Comparison of ENCODE assay signal across 24 cellular contexts in genomic region chrX:138127314-138127713, GRCh38.
DNase-seq lines count a peak whose midpoint lies in the region; ATAC-seq, FAIRE-seq and TF ChIP-seq lines count a peak whose summit lies in the region.
"Had no signal": no experiment of that assay in that cellular context is flagged by ENCODE, and none has a peak within 500 bp of the region (broad histone marks: within the 10 kb centered on the region; RNA-seq: fewer than 3 reads in every experiment).

No MANE protein-coding gene starts in this region.

- no peak overlapping the region for H3K27ac Mint-ChIP-seq in astrocyte (ENCODE audit: unreplicated experiment)
- H3K27ac Mint-ChIP-seq: activated CD8-positive, alpha-beta T cell treated with anti-CD3 and anti-CD28 coated beads for 36 hours; activated naive CD8-positive, alpha-beta T cell; nephron progenitor cell; type B pancreatic cell had no signal

- H4K20me1 ChIP-seq in astrocyte (ENCODE audit: insufficient read depth, low read length) = no peaks in the 10 kb centered on the region

- no peaks in the 10 kb centered on the region for H3K36me3 Mint-ChIP-seq in astrocyte (ENCODE audit: low read depth, unreplicated experiment)
- H3K36me3 Mint-ChIP-seq: activated naive CD8-positive, alpha-beta T cell; type B pancreatic cell had no signal

- TF ChIP-seq CTCF in AG10803 (conservative IDR thresholded peaks at IDR 0.05; ENCODE audit: low read length) (no peak), astrocyte (IDR thresholded peaks at IDR 0.05; ENCODE audit: insufficient read depth, low read depth, low read length) (no peak)

- H3K9ac ChIP-seq in astrocyte (ENCODE audit: low read length) = no peak overlapping the region
- H3K9ac ChIP-seq: BLaER1 treated with 17β-estradiol and CSF1 and Interleukin-3, amounts not matched to agents 10 nM and 100 nM had no signal

- H3K4me1 ChIP-seq in astrocyte (ENCODE audit: insufficient read depth, low read length) = peaks cover 5% of the 10 kb centered on the region
- H3K4me1 ChIP-seq: A549; BLaER1 treated with 17β-estradiol and CSF1 and Interleukin-3, amounts not matched to agents 10 nM and 100 nM; esophagus muscularis mucosa; pancreas had no signal

- no peaks in the 10 kb centered on the region for H3K36me3 ChIP-seq in astrocyte (ENCODE audit: insufficient read depth, low read length)
- H3K36me3 ChIP-seq: BLaER1 treated with 17β-estradiol and CSF1 and Interleukin-3, amounts not matched to agents 10 nM and 100 nM; esophagus muscularis mucosa; pancreas had no signal

- no peak overlapping the region for H2AFZ ChIP-seq in astrocyte (ENCODE audit: low read depth, low read length)

- H3K27ac ChIP-seq in astrocyte (ENCODE audit: low read depth, low read length) = no peak overlapping the region
- H3K27ac ChIP-seq: A549; BLaER1 treated with 17β-estradiol and CSF1 and Interleukin-3, amounts not matched to agents 10 nM and 100 nM; esophagus muscularis mucosa; HL-60; pancreas; SK-N-MC had no signal

- H3K9me3 Mint-ChIP-seq in astrocyte (ENCODE audit: unreplicated experiment) = no peaks in the 10 kb centered on the region
- H3K9me3 Mint-ChIP-seq: activated CD8-positive, alpha-beta T cell treated with anti-CD3 and anti-CD28 coated beads for 36 hours; type B pancreatic cell had no signal

- DNase-seq in AG10803 (ENCODE audit: low read depth) = peak; percentile 38
- peak; percentile 85 for DNase-seq in LHCN-M2 (ENCODE audit: low read depth)
- DNase-seq in astrocyte (ENCODE audit: low read depth) = peak; percentile 47
- peak; percentile 3 for DNase-seq in iris pigment epithelial cell (ENCODE audit: low read depth)
- no peak for DNase-seq in NCI-H1930 (lab: John Stamatoyannopoulos, UW)
- no peak for DNase-seq in stimulated activated CD4-positive, alpha-beta T cell treated with anti-CD3 and anti-CD28 coated beads, Interleukin-2, amount 100 ng/mL, for 24 hours
- no peak for DNase-seq in NCI-H1417 treated with DMSO at 0.1 percent for 48 hours (lab: John Stamatoyannopoulos, UW)
- DNase-seq: activated CD4-positive, alpha-beta T cell treated with anti-CD3 and anti-CD28 coated beads for 1 hour; activated CD8-positive, alpha-beta T cell treated with anti-CD3 and anti-CD28 coated beads for 36 hours; NCI-H1092; NCI-H187; NCI-H524 treated with DMSO at 0.1 percent for 48 hours had no signal

- no peak overlapping the region for H3K4me3 Mint-ChIP-seq in astrocyte (ENCODE audit: unreplicated experiment)
- H3K4me3 Mint-ChIP-seq: activated CD8-positive, alpha-beta T cell treated with anti-CD3 and anti-CD28 coated beads for 36 hours; activated naive CD8-positive, alpha-beta T cell; nephron progenitor cell; type B pancreatic cell had no signal

- FAIRE-seq in astrocyte (lab: Jason Lieb, UNC) = peak; percentile 47

- peak overlapping the region; percentile 63 for H3K4me2 ChIP-seq in astrocyte (ENCODE audit: low read length)
- H3K4me2 ChIP-seq: A549; BLaER1 treated with 17β-estradiol and CSF1 and Interleukin-3, amounts not matched to agents 10 nM and 100 nM had no signal

- H3K9me3 ChIP-seq in astrocyte (ENCODE audit: insufficient read depth, low read depth, low read length) = no peaks in the 10 kb centered on the region
- H3K9me3 ChIP-seq: A549; BLaER1 treated with 17β-estradiol and CSF1 and Interleukin-3, amounts not matched to agents 10 nM and 100 nM; esophagus muscularis mucosa; mucosa of descending colon; pancreas had no signal

- no peaks in the 10 kb centered on the region for H3K79me2 ChIP-seq in astrocyte (ENCODE audit: insufficient read depth, low read length)

- no peaks in the 10 kb centered on the region for H3K27me3 ChIP-seq in astrocyte (ENCODE audit: insufficient read depth, low read length)
- H3K27me3 ChIP-seq: esophagus muscularis mucosa had no signal

- H3K4me3 ChIP-seq in AG10803 (ENCODE audit: low read length) (no peak overlapping the region), astrocyte (ENCODE audit: insufficient read depth, low read depth, low read length) (no peak overlapping the region)
- H3K4me3 ChIP-seq: A549; BLaER1 treated with 17β-estradiol and CSF1 and Interleukin-3, amounts not matched to agents 10 nM and 100 nM; esophagus muscularis mucosa; lung; mucosa of descending colon; pancreas; SK-N-MC had no signal

- ATAC-seq in HG03354 (IDR thresholded peaks at IDR 0.05; ENCODE audit: poor library complexity, severe bottlenecking, unreplicated experiment) = no peak

- no peaks in the 10 kb centered on the region for H3K27me3 Mint-ChIP-seq in astrocyte (ENCODE audit: low read depth, unreplicated experiment)
- H3K27me3 Mint-ChIP-seq: activated CD8-positive, alpha-beta T cell treated with anti-CD3 and anti-CD28 coated beads for 36 hours; activated naive CD8-positive, alpha-beta T cell had no signal

- peaks cover 4% of the 10 kb centered on the region for H3K4me1 Mint-ChIP-seq in astrocyte (ENCODE audit: low read depth, unreplicated experiment)
- H3K4me1 Mint-ChIP-seq: nephron progenitor cell had no signal

Comparison
In these comparisons a context has a peak if more than half of its experiments do, and no peak if none do; other contexts are left out.
1. DNase-seq: peak in AG10803 (single experiment), LHCN-M2 (single experiment), astrocyte (single experiment) and iris pigment epithelial cell (single experiment); none in NCI-H1930 (0 of 2), stimulated activated CD4-positive, alpha-beta T cell treated with anti-CD3 and anti-CD28 coated beads, Interleukin-2, amount 100 ng/mL, for 24 hours (0 of 2) and NCI-H1417 treated with DMSO at 0.1 percent for 48 hours (single experiment).